1 cellular context compared by ENCODE assay signal in the genomic region with DNA sequence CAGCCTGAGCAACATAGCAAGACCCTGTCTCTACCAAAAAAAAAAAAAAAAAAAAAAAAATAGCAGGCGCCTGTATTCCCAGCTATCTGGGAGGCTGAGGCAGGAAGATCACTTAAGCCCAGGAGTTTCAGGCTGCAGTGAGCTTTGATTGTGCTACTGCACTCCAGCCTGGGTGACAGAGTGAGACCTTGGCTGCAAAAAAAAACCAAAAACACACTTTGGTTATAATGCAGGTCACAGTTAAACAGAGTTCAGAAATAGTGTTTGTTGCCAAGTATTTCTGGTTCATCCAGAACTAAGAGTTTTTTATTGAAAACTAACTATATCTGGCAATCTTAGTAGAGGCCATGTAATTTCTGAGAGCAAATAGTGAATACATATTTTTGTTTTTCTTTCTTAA.
TF ChIP-seq lines count a peak whose summit lies in the region.

No MANE protein-coding gene starts in this region.

TF ChIP-seq in GM23338, 12 proteins besides CTCF, POLR2A, EP300 and RAD21:
- no peak for TF ChIP-seq ZNF331 (CRISPR knock-in tag; IDR thresholded peaks at IDR 0.05; ENCODE audit: low read depth)
- TF ChIP-seq JUNB (IDR thresholded peaks at IDR 0.05; ENCODE audit: unreplicated experiment): no peak
- TF ChIP-seq, protein P1, sequence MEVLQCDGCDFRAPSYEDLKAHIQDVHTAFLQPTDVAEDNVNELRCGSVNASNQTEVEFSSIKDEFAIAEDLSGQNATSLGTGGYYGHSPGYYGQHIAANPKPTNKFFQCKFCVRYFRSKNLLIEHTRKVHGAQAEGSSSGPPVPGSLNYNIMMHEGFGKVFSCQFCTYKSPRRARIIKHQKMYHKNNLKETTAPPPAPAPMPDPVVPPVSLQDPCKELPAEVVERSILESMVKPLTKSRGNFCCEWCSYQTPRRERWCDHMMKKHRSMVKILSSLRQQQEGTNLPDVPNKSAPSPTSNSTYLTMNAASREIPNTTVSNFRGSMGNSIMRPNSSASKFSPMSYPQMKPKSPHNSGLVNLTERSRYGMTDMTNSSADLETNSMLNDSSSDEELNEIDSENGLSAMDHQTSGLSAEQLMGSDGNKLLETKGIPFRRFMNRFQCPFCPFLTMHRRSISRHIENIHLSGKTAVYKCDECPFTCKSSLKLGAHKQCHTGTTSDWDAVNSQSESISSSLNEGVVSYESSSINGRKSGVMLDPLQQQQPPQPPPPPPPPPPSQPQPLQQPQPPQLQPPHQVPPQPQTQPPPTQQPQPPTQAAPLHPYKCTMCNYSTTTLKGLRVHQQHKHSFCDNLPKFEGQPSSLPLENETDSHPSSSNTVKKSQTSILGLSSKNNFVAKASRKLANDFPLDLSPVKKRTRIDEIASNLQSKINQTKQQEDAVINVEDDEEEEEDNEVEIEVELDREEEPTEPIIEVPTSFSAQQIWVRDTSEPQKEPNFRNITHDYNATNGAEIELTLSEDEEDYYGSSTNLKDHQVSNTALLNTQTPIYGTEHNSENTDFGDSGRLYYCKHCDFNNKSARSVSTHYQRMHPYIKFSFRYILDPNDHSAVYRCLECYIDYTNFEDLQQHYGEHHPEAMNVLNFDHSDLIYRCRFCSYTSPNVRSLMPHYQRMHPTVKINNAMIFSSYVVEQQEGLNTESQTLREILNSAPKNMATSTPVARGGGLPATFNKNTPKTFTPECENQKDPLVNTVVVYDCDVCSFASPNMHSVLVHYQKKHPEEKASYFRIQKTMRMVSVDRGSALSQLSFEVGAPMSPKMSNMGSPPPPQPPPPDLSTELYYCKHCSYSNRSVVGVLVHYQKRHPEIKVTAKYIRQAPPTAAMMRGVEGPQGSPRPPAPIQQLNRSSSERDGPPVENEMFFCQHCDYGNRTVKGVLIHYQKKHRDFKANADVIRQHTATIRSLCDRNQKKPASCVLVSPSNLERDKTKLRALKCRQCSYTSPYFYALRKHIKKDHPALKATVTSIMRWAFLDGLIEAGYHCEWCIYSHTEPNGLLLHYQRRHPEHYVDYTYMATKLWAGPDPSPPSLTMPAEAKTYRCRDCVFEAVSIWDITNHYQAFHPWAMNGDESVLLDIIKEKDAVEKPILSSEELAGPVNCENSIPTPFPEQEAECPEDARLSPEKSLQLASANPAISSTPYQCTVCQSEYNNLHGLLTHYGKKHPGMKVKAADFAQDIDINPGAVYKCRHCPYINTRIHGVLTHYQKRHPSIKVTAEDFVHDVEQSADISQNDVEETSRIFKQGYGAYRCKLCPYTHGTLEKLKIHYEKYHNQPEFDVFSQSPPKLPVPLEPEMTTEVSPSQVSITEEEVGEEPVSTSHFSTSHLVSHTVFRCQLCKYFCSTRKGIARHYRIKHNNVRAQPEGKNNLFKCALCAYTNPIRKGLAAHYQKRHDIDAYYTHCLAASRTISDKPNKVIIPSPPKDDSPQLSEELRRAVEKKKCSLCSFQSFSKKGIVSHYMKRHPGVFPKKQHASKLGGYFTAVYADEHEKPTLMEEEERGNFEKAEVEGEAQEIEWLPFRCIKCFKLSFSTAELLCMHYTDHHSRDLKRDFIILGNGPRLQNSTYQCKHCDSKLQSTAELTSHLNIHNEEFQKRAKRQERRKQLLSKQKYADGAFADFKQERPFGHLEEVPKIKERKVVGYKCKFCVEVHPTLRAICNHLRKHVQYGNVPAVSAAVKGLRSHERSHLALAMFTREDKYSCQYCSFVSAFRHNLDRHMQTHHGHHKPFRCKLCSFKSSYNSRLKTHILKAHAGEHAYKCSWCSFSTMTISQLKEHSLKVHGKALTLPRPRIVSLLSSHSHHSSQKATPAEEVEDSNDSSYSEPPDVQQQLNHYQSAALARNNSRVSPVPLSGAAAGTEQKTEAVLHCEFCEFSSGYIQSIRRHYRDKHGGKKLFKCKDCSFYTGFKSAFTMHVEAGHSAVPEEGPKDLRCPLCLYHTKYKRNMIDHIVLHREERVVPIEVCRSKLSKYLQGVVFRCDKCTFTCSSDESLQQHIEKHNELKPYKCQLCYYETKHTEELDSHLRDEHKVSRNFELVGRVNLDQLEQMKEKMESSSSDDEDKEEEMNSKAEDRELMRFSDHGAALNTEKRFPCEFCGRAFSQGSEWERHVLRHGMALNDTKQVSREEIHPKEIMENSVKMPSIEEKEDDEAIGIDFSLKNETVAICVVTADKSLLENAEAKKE (CRISPR knock-in tag; IDR thresholded peaks at IDR 0.05): no peak
- TF ChIP-seq CREB1 (CRISPR knock-in tag; IDR thresholded peaks at IDR 0.05; ENCODE audit: low read depth): no peak
- TF ChIP-seq STAT1 (IDR thresholded peaks at IDR 0.05; ENCODE audit: unreplicated experiment): no peak
- TF ChIP-seq, protein P2, sequence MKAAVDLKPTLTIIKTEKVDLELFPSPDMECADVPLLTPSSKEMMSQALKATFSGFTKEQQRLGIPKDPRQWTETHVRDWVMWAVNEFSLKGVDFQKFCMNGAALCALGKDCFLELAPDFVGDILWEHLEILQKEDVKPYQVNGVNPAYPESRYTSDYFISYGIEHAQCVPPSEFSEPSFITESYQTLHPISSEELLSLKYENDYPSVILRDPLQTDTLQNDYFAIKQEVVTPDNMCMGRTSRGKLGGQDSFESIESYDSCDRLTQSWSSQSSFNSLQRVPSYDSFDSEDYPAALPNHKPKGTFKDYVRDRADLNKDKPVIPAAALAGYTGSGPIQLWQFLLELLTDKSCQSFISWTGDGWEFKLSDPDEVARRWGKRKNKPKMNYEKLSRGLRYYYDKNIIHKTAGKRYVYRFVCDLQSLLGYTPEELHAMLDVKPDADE (IDR thresholded peaks at IDR 0.05): no peak
- TF ChIP-seq, protein P3, sequence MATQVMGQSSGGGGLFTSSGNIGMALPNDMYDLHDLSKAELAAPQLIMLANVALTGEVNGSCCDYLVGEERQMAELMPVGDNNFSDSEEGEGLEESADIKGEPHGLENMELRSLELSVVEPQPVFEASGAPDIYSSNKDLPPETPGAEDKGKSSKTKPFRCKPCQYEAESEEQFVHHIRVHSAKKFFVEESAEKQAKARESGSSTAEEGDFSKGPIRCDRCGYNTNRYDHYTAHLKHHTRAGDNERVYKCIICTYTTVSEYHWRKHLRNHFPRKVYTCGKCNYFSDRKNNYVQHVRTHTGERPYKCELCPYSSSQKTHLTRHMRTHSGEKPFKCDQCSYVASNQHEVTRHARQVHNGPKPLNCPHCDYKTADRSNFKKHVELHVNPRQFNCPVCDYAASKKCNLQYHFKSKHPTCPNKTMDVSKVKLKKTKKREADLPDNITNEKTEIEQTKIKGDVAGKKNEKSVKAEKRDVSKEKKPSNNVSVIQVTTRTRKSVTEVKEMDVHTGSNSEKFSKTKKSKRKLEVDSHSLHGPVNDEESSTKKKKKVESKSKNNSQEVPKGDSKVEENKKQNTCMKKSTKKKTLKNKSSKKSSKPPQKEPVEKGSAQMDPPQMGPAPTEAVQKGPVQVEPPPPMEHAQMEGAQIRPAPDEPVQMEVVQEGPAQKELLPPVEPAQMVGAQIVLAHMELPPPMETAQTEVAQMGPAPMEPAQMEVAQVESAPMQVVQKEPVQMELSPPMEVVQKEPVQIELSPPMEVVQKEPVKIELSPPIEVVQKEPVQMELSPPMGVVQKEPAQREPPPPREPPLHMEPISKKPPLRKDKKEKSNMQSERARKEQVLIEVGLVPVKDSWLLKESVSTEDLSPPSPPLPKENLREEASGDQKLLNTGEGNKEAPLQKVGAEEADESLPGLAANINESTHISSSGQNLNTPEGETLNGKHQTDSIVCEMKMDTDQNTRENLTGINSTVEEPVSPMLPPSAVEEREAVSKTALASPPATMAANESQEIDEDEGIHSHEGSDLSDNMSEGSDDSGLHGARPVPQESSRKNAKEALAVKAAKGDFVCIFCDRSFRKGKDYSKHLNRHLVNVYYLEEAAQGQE (IDR thresholded peaks at IDR 0.05; ENCODE audit: unreplicated experiment): no peak
- TF ChIP-seq ZNF114 (CRISPR knock-in tag; IDR thresholded peaks at IDR 0.05): no peak
- no peak for TF ChIP-seq EZH2phosphoT487 (IDR thresholded peaks at IDR 0.05; ENCODE audit: unreplicated experiment)
- no peak for TF ChIP-seq POLR2AphosphoS5 (IDR thresholded peaks at IDR 0.05; ENCODE audit: low read depth)
- TF ChIP-seq EZH2 (IDR thresholded peaks at IDR 0.05; ENCODE audit: low read depth, unreplicated experiment): no peak
- TF ChIP-seq NANOG (IDR thresholded peaks at IDR 0.05; ENCODE audit: borderline replicate concordance): no peak
